In the genomic region with DNA sequence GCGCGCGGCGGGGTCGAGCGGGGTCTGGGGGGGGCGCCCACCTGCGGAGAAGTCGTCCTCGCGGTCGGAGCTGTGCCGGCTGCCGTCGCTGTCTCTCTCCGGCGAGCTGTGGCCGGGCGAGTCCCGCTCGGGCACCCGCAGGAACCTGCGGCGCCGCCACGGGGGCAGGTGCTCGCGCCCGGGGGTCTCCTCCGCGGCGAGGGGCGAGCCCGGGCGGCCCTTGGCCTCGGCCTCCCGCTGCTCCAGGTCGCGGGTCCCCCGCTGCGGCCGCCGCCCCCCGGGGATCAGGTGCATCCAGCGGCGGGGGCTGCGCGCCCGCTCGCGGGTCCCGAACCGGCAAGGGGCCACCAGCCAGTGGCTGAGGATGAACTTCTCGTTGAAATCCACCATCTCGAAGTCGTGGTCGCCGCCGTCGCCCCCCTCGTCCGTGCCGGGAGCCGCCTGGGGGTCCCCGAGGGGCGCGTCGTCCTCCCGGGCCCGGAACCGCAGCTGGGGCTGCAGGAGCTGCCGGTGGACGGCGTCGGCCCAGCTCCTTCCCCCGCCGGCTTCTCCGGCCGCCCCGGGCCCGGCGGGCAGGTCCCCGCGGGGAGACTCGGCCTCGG, we compare ENCODE assay signal across 8 cellular contexts. TPM values are rescaled to one million over a fixed set of nuclear protein-coding genes. Genes with fewer than 3 reads are reported as not detected.
DNase-seq lines count a peak whose midpoint lies in the region; ATAC-seq and TF ChIP-seq lines count a peak whose summit lies in the region.

No MANE protein-coding gene starts in this region.

- H4K20me1 ChIP-seq in IMR-90 (ENCODE audit: insufficient read depth, low read length) (peaks cover 6% of the 10 kb centered on the region), hepatocyte (ENCODE audit: insufficient read depth, poor library complexity, severe bottlenecking) (no peaks in the 10 kb centered on the region), MM.1S (ENCODE audit: insufficient read depth, low read length) (no peaks in the 10 kb centered on the region)

- H3K4me2 ChIP-seq in IMR-90 (ENCODE audit: low read depth, low read length) (no peak overlapping the region), hepatocyte (peak overlapping the region; percentile 96), MM.1S (ENCODE audit: low read depth, low read length) (no peak overlapping the region)

- H4K91ac ChIP-seq in IMR-90 (ENCODE audit: insufficient read depth, low read depth, low read length) = no peak overlapping the region

- H2BK15ac ChIP-seq in IMR-90 (ENCODE audit: low read depth, low read length) = no peak overlapping the region

- H3K9me2 ChIP-seq in hepatocyte (replicated peaks; ENCODE audit: insufficient read depth) = no peaks in the 10 kb centered on the region
- no peaks in the 10 kb centered on the region for H3K9me2 ChIP-seq in MM.1S (replicated peaks; ENCODE audit: insufficient read depth, low read length)

- H3K18ac ChIP-seq in IMR-90 (ENCODE audit: low read depth, low read length) = no peak overlapping the region

- H3K79me2 ChIP-seq in hepatocyte (no peaks in the 10 kb centered on the region), MM.1S (ENCODE audit: low read length) (no peaks in the 10 kb centered on the region)

- no peak overlapping the region for H2BK20ac ChIP-seq in IMR-90 (ENCODE audit: low read depth, low read length)

- H3K9me3 ChIP-seq in IMR-90 (ENCODE audit: control insufficient read depth, insufficient read depth, low read length) (peaks cover 2% of the 10 kb centered on the region; the same call in 1 of the 2 replicates), hepatocyte (ENCODE audit: low read depth) (no peaks in the 10 kb centered on the region), thymus (ENCODE audit: control insufficient read depth) (no peaks in the 10 kb centered on the region), MM.1S (replicated peaks; ENCODE audit: insufficient read depth, low read length) (no peaks in the 10 kb centered on the region)

- 1% methylated on average over 44 of the region's 86 CpGs; no CpG with 5 or more reads in 1 of the 2 experiments for WGBS in IMR-90 (ENCODE audit: extremely low coverage in 2 of 2, insufficient read length in 1 of 2), 2 experiments
- WGBS in hepatocyte (ENCODE audit: low lambda C conversion rate, missing lambda C conversion rate) = 4% methylated on average over 46 of the region's 86 CpGs
- under 1% methylated on average over 85 of the region's 86 CpGs for WGBS in thymus

- H3K14ac ChIP-seq in IMR-90 (replicated peaks; ENCODE audit: low read depth, low read length) = no peak overlapping the region

- H3K9ac ChIP-seq in IMR-90 (ENCODE audit: low read depth, low read length) = no peak overlapping the region
- no peak overlapping the region for H3K9ac ChIP-seq in MM.1S (ENCODE audit: low read length)

- no peak overlapping the region for H4K8ac ChIP-seq in IMR-90 (ENCODE audit: low read depth in 2 of 2, low read length in 2 of 2)

- H3K79me1 ChIP-seq in IMR-90 (ENCODE audit: low read depth in 1 of 2, low read length in 2 of 2) = no peaks in the 10 kb centered on the region

- H3K23ac ChIP-seq in IMR-90 (ENCODE audit: low read depth, low read length) = no peak overlapping the region

- CTCF ChIA-PET in IMR-90 (lab: Yijun Ruan, JAX) = no interaction called here

- H3K27ac ChIP-seq in IMR-90 (ENCODE audit: insufficient read depth, low read length) (no peak overlapping the region), hepatocyte (no peak overlapping the region), thymus (ENCODE audit: low read depth) (no peak overlapping the region), MM.1S (ENCODE audit: low read length) (no peak overlapping the region)

- H3K36me3 ChIP-seq in IMR-90 (ENCODE audit: control insufficient read depth, insufficient read depth, low read length) = no peaks in the 10 kb centered on the region
- no peaks in the 10 kb centered on the region for H3K36me3 ChIP-seq in hepatocyte (replicated peaks; ENCODE audit: insufficient read depth, low read depth)
- H3K36me3 ChIP-seq in thymus (ENCODE audit: control insufficient read depth, insufficient read depth) = no peaks in the 10 kb centered on the region
- no peaks in the 10 kb centered on the region for H3K36me3 ChIP-seq in MM.1S (replicated peaks; ENCODE audit: insufficient read depth, low read length)

- H3K9me1 ChIP-seq in IMR-90 (ENCODE audit: insufficient read depth, low read length) = no peaks in the 10 kb centered on the region

- no peak overlapping the region for H3K4ac ChIP-seq in IMR-90 (ENCODE audit: low read depth, low read length)

- BruUV-seq in IMR-90 (replicated peaks; lab: Mats Ljungman, UMichigan) = no TSS peak

- DNase-seq in activated T-cell treated with anti-CD3 and anti-CD28 coated beads, Interleukin-2, amount 50 U/mL, for 1 hour = peak; percentile 38
- DNase-seq in activated T-cell treated with anti-CD3 and anti-CD28 coated beads for 4 hours (no peak), IMR-90 (no peak), hepatocyte (ENCODE audit: low spot score) (no peak), MM.1S (no peak), NCI-H1048 (lab: John Stamatoyannopoulos, UW) (no peak), mucosa of gallbladder (ENCODE audit: low spot score) (no peak)

- dilution Hi-C loops in IMR-90 (cut with HindIII; ENCODE audit: low sequenced_read_pairs, unreplicated experiment) = no loop called here

- H2BK120ac ChIP-seq in IMR-90 (ENCODE audit: low read depth, low read length) = no peak overlapping the region

- peaks cover 65% of the 10 kb centered on the region for H3K27me3 ChIP-seq in IMR-90 (ENCODE audit: control insufficient read depth, insufficient read depth, low read length)
- peaks cover 49% of the 10 kb centered on the region for H3K27me3 ChIP-seq in hepatocyte
- peaks cover 51% of the 10 kb centered on the region for H3K27me3 ChIP-seq in thymus (ENCODE audit: control insufficient read depth, insufficient read depth)
- peaks cover 80% of the 10 kb centered on the region for H3K27me3 ChIP-seq in MM.1S (replicated peaks; ENCODE audit: insufficient read depth, low read length)

- TF ChIP-seq RAD21 in IMR-90 (IDR thresholded peaks at IDR 0.05; ENCODE audit: low read length) = no peak

- H2BK5ac ChIP-seq in IMR-90 (ENCODE audit: low read depth, low read length, poor library complexity, severe bottlenecking) = no peak overlapping the region

- POLR2A ChIA-PET in IMR-90 (lab: Charles Lee; ENCODE audit: unreplicated experiment) = interaction anchor here (0.6 kb wide), 2 partner anchors 197 to 343 kb away, joined by 3 to 6 read pairs; no protein-coding TSS in a partner anchor

- H2AFZ ChIP-seq in IMR-90 (replicated peaks; ENCODE audit: low read length, poor library complexity) (peak overlapping the region; percentile 51), hepatocyte (peak overlapping the region; percentile 40), MM.1S (ENCODE audit: low read length) (no peak overlapping the region)

- H3K4me3 ChIP-seq in IMR-90 (ENCODE audit: insufficient read depth, low read depth, low read length) (no peak overlapping the region), hepatocyte (peak overlapping the region; percentile 27), thymus (ENCODE audit: low read length) (peak overlapping the region; percentile 46), MM.1S (ENCODE audit: low read length) (no peak overlapping the region)

- intact Hi-C loops in IMR-90 (cut with micrococcal nuclease) = no loop called here

- in situ Hi-C loops in IMR-90 (cut with MboI; ENCODE audit: low sequenced_read_pairs) = no loop called here

- H2AK9ac ChIP-seq in IMR-90 (replicated peaks; ENCODE audit: low read depth, low read length, poor library complexity) = no peak overlapping the region

- H3F3A ChIP-seq in MM.1S (ENCODE audit: insufficient read depth, low read length) = no peaks in the 10 kb centered on the region

- H4K5ac ChIP-seq in IMR-90 (ENCODE audit: low read depth, low read length) = no peak overlapping the region

- H3K4me1 ChIP-seq in IMR-90 (ENCODE audit: control insufficient read depth, insufficient read depth, low read length) (peaks cover 4% of the 10 kb centered on the region), hepatocyte (ENCODE audit: insufficient read depth) (peaks cover 13% of the 10 kb centered on the region), thymus (ENCODE audit: control insufficient read depth, insufficient read depth, low read length) (no peaks in the 10 kb centered on the region), MM.1S (ENCODE audit: low read length) (no peaks in the 10 kb centered on the region)

- TF ChIP-seq POLR2A in IMR-90 (IDR thresholded peaks at IDR 0.05; ENCODE audit: low read depth, low read length) = no peak

- no peak overlapping the region for H3K56ac ChIP-seq in IMR-90 (ENCODE audit: extremely low read depth, insufficient read depth, low read length)

- H2AK5ac ChIP-seq in IMR-90 (ENCODE audit: low read depth, low read length) = no peak overlapping the region

- no peak; the same call in 1 of the 2 replicates for ATAC-seq in IMR-90 (ENCODE audit: low read depth)

- TF ChIP-seq CTCF in IMR-90 (conservative IDR thresholded peaks at IDR 0.05; ENCODE audit: low read depth, low read length) = no peak
- TF ChIP-seq CTCF in hepatocyte (IDR thresholded peaks at IDR 0.05; ENCODE audit: poor library complexity) = no peak
- no peak for TF ChIP-seq CTCF in MM.1S (IDR thresholded peaks at IDR 0.05; ENCODE audit: low read length)

RNA-seq across cellular contexts. Expression of a gene that starts 41.4 kb away (rescaled TPM):
- total RNA-seq in IMR-90 (2012; rRNA removed) (not detected in 2 replicates), hepatocyte (not detected in 2 replicates), mucosa of gallbladder (not detected)
- polyA plus RNA-seq in IMR-90 (2012; rRNA removed) (not detected in 2 replicates), hepatocyte (not detected in 2 replicates), thymus (not detected)
- not detected in 2 replicates for polyA plus RNA-seq in IMR-90 (2012; cell fraction: cytosol; rRNA removed)
- not detected in 2 replicates for polyA plus RNA-seq in IMR-90 (2012; cell fraction: nucleus; rRNA removed; ENCODE audit: low replicate concordance)

RNA-seq across cellular contexts. Expression of a gene that starts 49.1 kb away (rescaled TPM):
- total RNA-seq in IMR-90 (2012; rRNA removed) (24.7 and 28.3 TPM in 2 replicates), hepatocyte (51.5 and 130 TPM in 2 replicates), mucosa of gallbladder (279 TPM)
- polyA plus RNA-seq in IMR-90 (2012; rRNA removed) (79.7 and 111 TPM in 2 replicates), hepatocyte (26.8 and 29.5 TPM in 2 replicates), thymus (37.6 TPM)
- polyA plus RNA-seq in IMR-90 (2012; cell fraction: cytosol; rRNA removed) = 97.0 and 129 TPM in 2 replicates
- 96.8 and 177 TPM in 2 replicates for polyA plus RNA-seq in IMR-90 (2012; cell fraction: nucleus; rRNA removed; ENCODE audit: low replicate concordance)

RNA-seq across cellular contexts. Expression of a gene that starts 50.6 kb away (rescaled TPM):
- not detected in 2 replicates for total RNA-seq in IMR-90 (2012; rRNA removed)
- polyA plus RNA-seq in IMR-90 (2012; rRNA removed) = not detected in 2 replicates
- polyA plus RNA-seq in IMR-90 (2012; cell fraction: cytosol; rRNA removed) = not detected in 2 replicates
- not detected in 2 replicates for polyA plus RNA-seq in IMR-90 (2012; cell fraction: nucleus; rRNA removed; ENCODE audit: low replicate concordance)
- 0.08 TPM in 1 of 2 replicates, not detected in the other for total RNA-seq in hepatocyte
- not detected in 2 replicates for polyA plus RNA-seq in hepatocyte
- polyA plus RNA-seq in thymus = 1.0 TPM
- total RNA-seq in mucosa of gallbladder = not detected

Comparison
In these comparisons a context has a peak if more than half of its experiments do, and no peak if none do; other contexts are left out.
1. H3K4me3 ChIP-seq: peak in hepatocyte (single experiment) and thymus (single experiment); none in IMR-90 (single experiment) and MM.1S (single experiment).